2 cellular contexts compared by ENCODE assay signal in the genomic region with DNA sequence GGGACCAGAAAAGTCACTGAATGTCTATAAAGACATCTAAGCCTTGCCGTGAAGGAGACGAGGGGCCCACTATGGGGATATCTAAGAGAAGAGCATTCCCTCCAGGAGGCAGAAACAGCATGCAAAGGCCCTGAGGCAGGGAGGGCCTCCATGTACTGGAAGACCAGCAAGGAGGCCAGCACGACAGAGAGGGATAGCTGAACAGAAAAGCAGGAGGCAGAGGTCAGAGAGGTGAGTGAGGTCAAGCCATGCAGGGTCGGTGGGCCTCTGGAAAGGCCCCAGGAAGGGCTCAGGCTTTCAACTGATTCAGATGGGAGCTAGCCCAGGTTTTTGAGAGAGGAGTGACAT.
TF ChIP-seq lines count a peak whose summit lies in the region.

No MANE protein-coding gene starts in this region.

TF ChIP-seq in IMR-90, 13 proteins besides CTCF, POLR2A, EP300 and RAD21:
- no peak for TF ChIP-seq FOS (IDR thresholded peaks at IDR 0.05; ENCODE audit: low read depth, low read length)
- no peak for TF ChIP-seq MXI1 (IDR thresholded peaks at IDR 0.05; ENCODE audit: borderline replicate concordance, low read depth, low read length)
- TF ChIP-seq BHLHE40 (IDR thresholded peaks at IDR 0.05; ENCODE audit: low read depth, low read length): no peak
- no peak for TF ChIP-seq CEBPB (IDR thresholded peaks at IDR 0.05; ENCODE audit: low read depth, low read length)
- TF ChIP-seq SMC3 (IDR thresholded peaks at IDR 0.05; ENCODE audit: low read depth, low read length): no peak
- TF ChIP-seq, protein P1, sequence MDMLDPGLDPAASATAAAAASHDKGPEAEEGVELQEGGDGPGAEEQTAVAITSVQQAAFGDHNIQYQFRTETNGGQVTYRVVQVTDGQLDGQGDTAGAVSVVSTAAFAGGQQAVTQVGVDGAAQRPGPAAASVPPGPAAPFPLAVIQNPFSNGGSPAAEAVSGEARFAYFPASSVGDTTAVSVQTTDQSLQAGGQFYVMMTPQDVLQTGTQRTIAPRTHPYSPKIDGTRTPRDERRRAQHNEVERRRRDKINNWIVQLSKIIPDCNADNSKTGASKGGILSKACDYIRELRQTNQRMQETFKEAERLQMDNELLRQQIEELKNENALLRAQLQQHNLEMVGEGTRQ (IDR thresholded peaks at IDR 0.05; ENCODE audit: low read depth, low read length): no peak
- TF ChIP-seq MAFK (IDR thresholded peaks at IDR 0.05; ENCODE audit: low read depth, low read length): no peak
- TF ChIP-seq RFX5 (IDR thresholded peaks at IDR 0.05; ENCODE audit: low read depth, low read length): no peak
- TF ChIP-seq RCOR1 (IDR thresholded peaks at IDR 0.05; ENCODE audit: insufficient replicate concordance, low read length): no peak
- TF ChIP-seq CHD1 (IDR thresholded peaks at IDR 0.05; ENCODE audit: low read depth, low read length): no peak
- no peak for TF ChIP-seq NFE2L2 (IDR thresholded peaks at IDR 0.05; ENCODE audit: low read depth, low read length)
- TF ChIP-seq, protein P2, sequence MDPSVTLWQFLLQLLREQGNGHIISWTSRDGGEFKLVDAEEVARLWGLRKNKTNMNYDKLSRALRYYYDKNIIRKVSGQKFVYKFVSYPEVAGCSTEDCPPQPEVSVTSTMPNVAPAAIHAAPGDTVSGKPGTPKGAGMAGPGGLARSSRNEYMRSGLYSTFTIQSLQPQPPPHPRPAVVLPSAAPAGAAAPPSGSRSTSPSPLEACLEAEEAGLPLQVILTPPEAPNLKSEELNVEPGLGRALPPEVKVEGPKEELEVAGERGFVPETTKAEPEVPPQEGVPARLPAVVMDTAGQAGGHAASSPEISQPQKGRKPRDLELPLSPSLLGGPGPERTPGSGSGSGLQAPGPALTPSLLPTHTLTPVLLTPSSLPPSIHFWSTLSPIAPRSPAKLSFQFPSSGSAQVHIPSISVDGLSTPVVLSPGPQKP (IDR thresholded peaks at IDR 0.05; ENCODE audit: borderline replicate concordance, low read depth, low read length): no peak
- no peak for TF ChIP-seq MAZ (IDR thresholded peaks at IDR 0.05; ENCODE audit: borderline replicate concordance, low read depth, low read length)

TF ChIP-seq in SK-N-SH, 30 proteins besides CTCF, POLR2A, EP300 and RAD21:
- TF ChIP-seq RXRA (IDR thresholded peaks at IDR 0.05; ENCODE audit: borderline replicate concordance, low read depth) (no peak), NFIC (IDR thresholded peaks at IDR 0.05; ENCODE audit: borderline replicate concordance) (no peak), GABPA (IDR thresholded peaks at IDR 0.05; ENCODE audit: low read depth) (no peak), FOSL2 (IDR thresholded peaks at IDR 0.05; ENCODE audit: borderline replicate concordance, low read depth) (no peak), SIN3A (IDR thresholded peaks at IDR 0.05; ENCODE audit: borderline replicate concordance, low read depth, low read length) (no peak), TCF12 (IDR thresholded peaks at IDR 0.05) (no peak), ELF1 (IDR thresholded peaks at IDR 0.05) (no peak)
- TF ChIP-seq, protein P3, sequence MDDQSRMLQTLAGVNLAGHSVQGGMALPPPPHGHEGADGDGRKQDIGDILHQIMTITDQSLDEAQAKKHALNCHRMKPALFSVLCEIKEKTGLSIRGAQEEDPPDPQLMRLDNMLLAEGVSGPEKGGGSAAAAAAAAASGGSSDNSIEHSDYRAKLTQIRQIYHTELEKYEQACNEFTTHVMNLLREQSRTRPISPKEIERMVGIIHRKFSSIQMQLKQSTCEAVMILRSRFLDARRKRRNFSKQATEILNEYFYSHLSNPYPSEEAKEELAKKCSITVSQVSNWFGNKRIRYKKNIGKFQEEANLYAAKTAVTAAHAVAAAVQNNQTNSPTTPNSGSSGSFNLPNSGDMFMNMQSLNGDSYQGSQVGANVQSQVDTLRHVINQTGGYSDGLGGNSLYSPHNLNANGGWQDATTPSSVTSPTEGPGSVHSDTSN (IDR thresholded peaks at IDR 0.05): no peak
- TF ChIP-seq, protein P4, sequence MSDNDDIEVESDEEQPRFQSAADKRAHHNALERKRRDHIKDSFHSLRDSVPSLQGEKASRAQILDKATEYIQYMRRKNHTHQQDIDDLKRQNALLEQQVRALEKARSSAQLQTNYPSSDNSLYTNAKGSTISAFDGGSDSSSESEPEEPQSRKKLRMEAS (IDR thresholded peaks at IDR 0.05; ENCODE audit: low read depth): no peak
- TF ChIP-seq, protein P5, sequence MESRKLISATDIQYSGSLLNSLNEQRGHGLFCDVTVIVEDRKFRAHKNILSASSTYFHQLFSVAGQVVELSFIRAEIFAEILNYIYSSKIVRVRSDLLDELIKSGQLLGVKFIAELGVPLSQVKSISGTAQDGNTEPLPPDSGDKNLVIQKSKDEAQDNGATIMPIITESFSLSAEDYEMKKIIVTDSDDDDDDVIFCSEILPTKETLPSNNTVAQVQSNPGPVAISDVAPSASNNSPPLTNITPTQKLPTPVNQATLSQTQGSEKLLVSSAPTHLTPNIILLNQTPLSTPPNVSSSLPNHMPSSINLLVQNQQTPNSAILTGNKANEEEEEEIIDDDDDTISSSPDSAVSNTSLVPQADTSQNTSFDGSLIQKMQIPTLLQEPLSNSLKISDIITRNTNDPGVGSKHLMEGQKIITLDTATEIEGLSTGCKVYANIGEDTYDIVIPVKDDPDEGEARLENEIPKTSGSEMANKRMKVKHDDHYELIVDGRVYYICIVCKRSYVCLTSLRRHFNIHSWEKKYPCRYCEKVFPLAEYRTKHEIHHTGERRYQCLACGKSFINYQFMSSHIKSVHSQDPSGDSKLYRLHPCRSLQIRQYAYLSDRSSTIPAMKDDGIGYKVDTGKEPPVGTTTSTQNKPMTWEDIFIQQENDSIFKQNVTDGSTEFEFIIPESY (IDR thresholded peaks at IDR 0.05; ENCODE audit: borderline replicate concordance, low read depth): no peak
